ENCODE assay signal across 24 cellular contexts in genomic region chr6:164887660-164888059, GRCh38.
"Had no signal": no experiment of that assay in that cellular context is flagged by ENCODE, and none has a peak within 500 bp of the region (broad histone marks: within the 10 kb centered on the region; RNA-seq: fewer than 3 reads in every experiment).

No MANE protein-coding gene starts in this region.

- DNase-seq: colonic mucosa; cortex of kidney; dermis blood vessel endothelial cell; dorsolateral prefrontal cortex; effector CD4-positive, alpha-beta T cell; effector CD8-positive, alpha-beta T cell; effector memory CD4-positive, alpha-beta T cell; effector memory CD8-positive, alpha-beta T cell; endodermal cell; erythroblast; esophagus squamous epithelium; foreskin fibroblast; foreskin keratinocyte; foreskin melanocyte; gastrocnemius medialis; glutamatergic neuron; head of caudate nucleus; heart left ventricle; heart right ventricle had no signal

- H3K36me3 ChIP-seq: colonic mucosa, esophagus muscularis mucosa, esophagus squamous epithelium, gastrocnemius medialis, gastroesophageal sphincter, heart left ventricle, heart right ventricle had no signal

- H3K4me1 ChIP-seq: colonic mucosa, esophagus muscularis mucosa, esophagus squamous epithelium, foreskin keratinocyte, gastrocnemius medialis, gastroesophageal sphincter had no signal

- H3K27me3 ChIP-seq: colonic mucosa, dorsolateral prefrontal cortex, esophagus muscularis mucosa, esophagus squamous epithelium, foreskin keratinocyte, gastrocnemius medialis, gastroesophageal sphincter, heart left ventricle, heart right ventricle had no signal

- H3K9me3 ChIP-seq: colonic mucosa, esophagus muscularis mucosa, esophagus squamous epithelium, gastrocnemius medialis, gastroesophageal sphincter, heart left ventricle, heart right ventricle had no signal

- H3K27ac ChIP-seq: colonic mucosa, coronary artery, dorsolateral prefrontal cortex, epithelial cell of prostate, esophagus muscularis mucosa, esophagus squamous epithelium, foreskin keratinocyte, gastrocnemius medialis, gastroesophageal sphincter, heart left ventricle, heart right ventricle had no signal

- ATAC-seq: effector memory CD8-positive, alpha-beta T cell; esophagus mucosa; foreskin keratinocyte; gastrocnemius medialis; gastroesophageal sphincter; heart left ventricle; heart right ventricle had no signal

- H3K4me3 ChIP-seq: colonic mucosa, coronary artery, dorsolateral prefrontal cortex, esophagus muscularis mucosa, esophagus squamous epithelium, gastrocnemius medialis, gastroesophageal sphincter, heart left ventricle, heart right ventricle had no signal
